In genomic region chrX:21930986-21931385, GRCh38 we compare ENCODE assay signal across 18 cellular contexts. TPM values are rescaled to one million over a fixed set of nuclear protein-coding genes. Genes with fewer than 3 reads are reported as not detected.
DNase-seq lines count a peak whose midpoint lies in the region; ATAC-seq, FAIRE-seq and TF ChIP-seq lines count a peak whose summit lies in the region.
"Had no signal": no experiment of that assay in that cellular context is flagged by ENCODE, and none has a peak within 500 bp of the region (broad histone marks: within the 10 kb centered on the region; RNA-seq: fewer than 3 reads in every experiment).

No MANE protein-coding gene starts in this region.

- peaks cover 3% of the 10 kb centered on the region in 2 donors for H3K36me3 Mint-ChIP-seq in activated T-cell treated with anti-CD3 and anti-CD28 coated beads, Interleukin-2, amount 50 U/mL, for 72 hours (ENCODE audit: insufficient read depth in 2 of 2)
- H3K36me3 Mint-ChIP-seq in activated T-cell treated with anti-CD3 and anti-CD28 coated beads, Interleukin-2, amount 50 U/mL, for 4 hours (ENCODE audit: insufficient read depth): no peaks in the 10 kb centered on the region

- H3K9me3 ChIP-seq in RWPE2 (ENCODE audit: severe bottlenecking) (no peaks in the 10 kb centered on the region), left ventricle myocardium inferior (replicated peaks) (no peaks in the 10 kb centered on the region)
- H3K9me3 ChIP-seq: MG63 had no signal

- H3K27ac ChIP-seq in RWPE2 (ENCODE audit: poor library complexity, severe bottlenecking): peak overlapping the region; percentile 91
- no peak overlapping the region for H3K27ac ChIP-seq in left ventricle myocardium inferior (replicated peaks)
- H3K27ac ChIP-seq: PC-9 had no signal

- peaks cover 42% of the 10 kb centered on the region for H3K4me1 Mint-ChIP-seq in activated T-cell treated with anti-CD3 and anti-CD28 coated beads, Interleukin-2, amount 50 U/mL, for 72 hours (ENCODE audit: low read depth)
- peaks cover 17% of the 10 kb centered on the region for H3K4me1 Mint-ChIP-seq in activated T-cell treated with anti-CD3 and anti-CD28 coated beads, Interleukin-2, amount 50 U/mL, for 4 hours (ENCODE audit: low read depth)

- no peak for DNase-seq in activated T-cell treated with anti-CD3 and anti-CD28 coated beads, Interleukin-2, amount 50 U/mL, for 72 hours
- no peak for DNase-seq in activated T-cell treated with anti-CD3 and anti-CD28 coated beads, Interleukin-2, amount 50 U/mL, for 4 hours
- DNase-seq in RWPE2 (ENCODE audit: low spot score): no peak
- DNase-seq in NCI-H524 treated with DMSO at 0.1 percent for 48 hours (lab: John Stamatoyannopoulos, UW): no peak
- no peak for DNase-seq in left ventricle myocardium inferior
- DNase-seq: ACHN, COR-L47, DMS153, GOT3, Karpas-422, MG63, NCI-H1092, NCI-H2081 treated with DMSO at 0.1 percent for 48 hours, NCI-H510A treated with DMSO at 0.1 percent for 48 hours, PC-9 had no signal

- peak overlapping the region; percentile 63 for H3K27ac Mint-ChIP-seq in activated T-cell treated with anti-CD3 and anti-CD28 coated beads, Interleukin-2, amount 50 U/mL, for 72 hours

- no peak overlapping the region for H3K4me3 ChIP-seq in RWPE2 (ENCODE audit: severe bottlenecking)
- no peak overlapping the region for H3K4me3 ChIP-seq in left ventricle myocardium inferior
- H3K4me3 ChIP-seq: MG63, PC-9 had no signal

- TF ChIP-seq CTCF in RWPE2 (IDR thresholded peaks at IDR 0.05; ENCODE audit: poor library complexity, severe bottlenecking) (no peak), left ventricle myocardium inferior (IDR thresholded peaks at IDR 0.05; ENCODE audit: borderline replicate concordance) (no peak)

- H3K27me3 ChIP-seq in RWPE2 (ENCODE audit: insufficient read depth, poor library complexity, severe bottlenecking) (no peaks in the 10 kb centered on the region), left ventricle myocardium inferior (ENCODE audit: low read depth) (no peaks in the 10 kb centered on the region)
- H3K27me3 ChIP-seq: MG63 had no signal

- H3K9me3 Mint-ChIP-seq in activated T-cell treated with anti-CD3 and anti-CD28 coated beads, Interleukin-2, amount 50 U/mL, for 72 hours: peaks cover 0 to 5% of the 10 kb centered on the region in 2 donors
- no peaks in the 10 kb centered on the region for H3K9me3 Mint-ChIP-seq in activated T-cell treated with anti-CD3 and anti-CD28 coated beads, Interleukin-2, amount 50 U/mL, for 4 hours

- ATAC-seq in activated T-cell treated with anti-CD3 and anti-CD28 coated beads, Interleukin-2, amount 50 U/mL, for 72 hours (replicated peaks in 1 of 2): no peak
- ATAC-seq in activated T-cell treated with anti-CD3 and anti-CD28 coated beads, Interleukin-2, amount 50 U/mL, for 4 hours: no peak
- no peak for ATAC-seq in RWPE2 (ENCODE audit: low read depth)
- no peak for ATAC-seq in HG03571 (IDR thresholded peaks at IDR 0.05; ENCODE audit: unreplicated experiment)

- intact Hi-C loops in left ventricle myocardium inferior (cut with micrococcal nuclease): no loop called here

- H3K36me3 ChIP-seq in RWPE2 (ENCODE audit: low read depth): no peaks in the 10 kb centered on the region
- H3K36me3 ChIP-seq in left ventricle myocardium inferior: no peaks in the 10 kb centered on the region
- H3K36me3 ChIP-seq: MG63 had no signal

- FAIRE-seq in colon (lab: Jason Lieb, UNC): peak; percentile 53
- FAIRE-seq: GM12892 had no signal

- H3K27me3 Mint-ChIP-seq in activated T-cell treated with anti-CD3 and anti-CD28 coated beads, Interleukin-2, amount 50 U/mL, for 72 hours (ENCODE audit: low read depth): no peaks in the 10 kb centered on the region
- no peaks in the 10 kb centered on the region for H3K27me3 Mint-ChIP-seq in activated T-cell treated with anti-CD3 and anti-CD28 coated beads, Interleukin-2, amount 50 U/mL, for 4 hours (ENCODE audit: low read depth)

- peaks cover 33% of the 10 kb centered on the region for H3K4me1 ChIP-seq in RWPE2 (ENCODE audit: insufficient read depth, poor library complexity, severe bottlenecking)
- H3K4me1 ChIP-seq in left ventricle myocardium inferior: no peaks in the 10 kb centered on the region

- peak overlapping the region in 1 of 2 donors; percentile 25 for H3K4me3 Mint-ChIP-seq in activated T-cell treated with anti-CD3 and anti-CD28 coated beads, Interleukin-2, amount 50 U/mL, for 72 hours
- no peak overlapping the region for H3K4me3 Mint-ChIP-seq in activated T-cell treated with anti-CD3 and anti-CD28 coated beads, Interleukin-2, amount 50 U/mL, for 4 hours

RNA-seq across cellular contexts. Expression of gene SMS, which starts 9.5 kb away (rescaled TPM):
- 10 to 100 TPM; 57.7 to 70.3 TPM for total RNA-seq in activated T-cell treated with anti-CD3 and anti-CD28 coated beads, Interleukin-2, amount 50 U/mL, for 72 hours
- 100 to 1,000 TPM in 1 of 3 donors, 10 to 100 TPM in 2; 78.4 to 109 (median 92.2) TPM for total RNA-seq in activated T-cell treated with anti-CD3 and anti-CD28 coated beads, Interleukin-2, amount 50 U/mL, for 4 hours
- 46.8 TPM for total RNA-seq in left ventricle myocardium inferior
